In the genomic region with DNA sequence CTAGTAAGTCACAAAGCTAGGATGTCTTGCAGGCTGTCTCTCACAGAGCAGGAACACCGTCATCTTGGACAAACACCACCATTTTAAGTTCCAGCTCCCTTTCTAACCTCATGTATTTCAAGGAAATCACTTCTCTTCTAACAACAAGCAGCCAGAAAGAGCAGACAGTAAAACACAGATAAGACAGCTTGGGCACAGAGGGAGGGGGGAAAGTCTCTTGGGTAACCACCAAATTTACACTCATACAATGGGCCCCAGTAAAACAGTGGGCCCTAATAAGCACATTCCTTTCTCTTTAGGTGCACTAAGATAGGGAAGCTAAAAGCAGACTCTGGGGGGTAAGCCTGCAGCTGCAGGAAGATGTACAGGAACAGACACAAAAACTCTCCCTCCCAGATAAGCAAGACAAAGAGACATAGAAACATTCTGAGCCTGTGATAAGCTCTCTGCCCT, we compare ENCODE assay signal across 10 cellular contexts. TPM values are rescaled to one million over a fixed set of nuclear protein-coding genes. Genes with fewer than 3 reads are reported as not detected.
"Had no signal": no experiment of that assay in that cellular context is flagged by ENCODE, and none has a peak within 500 bp of the region (broad histone marks: within the 10 kb centered on the region; RNA-seq: fewer than 3 reads in every experiment).

No MANE protein-coding gene starts in this region.

RNA-seq across cellular contexts. Expression of gene OR10D3, which starts 7.2 kb away (rescaled TPM):
- total RNA-seq: activated CD4-positive, alpha-beta memory T cell treated with anti-CD3 and anti-CD28 coated beads, Interleukin-2, amount 10 ng/mL, durations not matched to agents 7 days and 5 days; activated CD4-positive, alpha-beta T cell treated with anti-CD3 and anti-CD28 coated beads for 36 hours; activated CD8-positive, alpha-beta memory T cell treated with anti-CD3 and anti-CD28 coated beads for 36 hours; activated naive CD4-positive, alpha-beta T cell treated with anti-CD3 and anti-CD28 coated beads for 36 hours; activated T-helper 17 cell treated with anti-CD3 and anti-CD28 coated beads, Interleukin-2, amount 50 U/mL, for 72 hours; astrocyte; LHCN-M2; M059J; RPMI7951; T-helper 17 cell had no signal

RNA-seq across cellular contexts. Expression of gene OR8G1, which starts 50.6 kb away (rescaled TPM):
- total RNA-seq: activated CD4-positive, alpha-beta memory T cell treated with anti-CD3 and anti-CD28 coated beads, Interleukin-2, amount 10 ng/mL, durations not matched to agents 7 days and 5 days; activated CD4-positive, alpha-beta T cell treated with anti-CD3 and anti-CD28 coated beads for 36 hours; activated CD8-positive, alpha-beta memory T cell treated with anti-CD3 and anti-CD28 coated beads for 36 hours; activated naive CD4-positive, alpha-beta T cell treated with anti-CD3 and anti-CD28 coated beads for 36 hours; activated T-helper 17 cell treated with anti-CD3 and anti-CD28 coated beads, Interleukin-2, amount 50 U/mL, for 72 hours; astrocyte; LHCN-M2; M059J; RPMI7951; T-helper 17 cell had no signal
